In the genomic region with DNA sequence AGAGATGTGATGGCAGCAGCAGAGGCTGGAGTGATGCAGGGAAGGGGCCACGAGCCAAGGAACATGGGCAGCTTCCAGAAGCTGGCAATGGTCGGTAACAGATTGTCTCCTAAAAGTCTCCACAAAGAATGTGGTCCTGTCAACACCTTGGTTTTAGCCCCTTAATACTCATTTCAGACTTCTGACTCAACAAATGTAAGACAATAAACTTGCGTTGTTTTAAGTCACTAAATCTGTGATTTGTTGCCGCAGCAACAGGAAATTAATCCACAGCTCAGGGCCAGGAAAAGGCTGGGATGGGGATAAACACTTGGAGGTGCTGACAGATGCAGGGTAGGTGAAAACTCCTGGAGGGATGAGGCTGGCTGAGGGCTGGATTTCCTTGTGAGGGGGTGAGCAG, we compare ENCODE assay signal across 18 cellular contexts.
DNase-seq lines count a peak whose midpoint lies in the region; ATAC-seq, FAIRE-seq and TF ChIP-seq lines count a peak whose summit lies in the region.
"Had no signal": no experiment of that assay in that cellular context is flagged by ENCODE, and none has a peak within 500 bp of the region (broad histone marks: within the 10 kb centered on the region; RNA-seq: fewer than 3 reads in every experiment).

No MANE protein-coding gene starts in this region.

- no peak overlapping the region for H3K9ac ChIP-seq in HepG2 (ENCODE audit: insufficient read depth, low read depth, low read length)
- H3K9ac ChIP-seq: KMS-11, parathyroid adenoma had no signal

- in situ Hi-C loops in HepG2 (cut with HindIII; ENCODE audit: extremely low pct_ligation_motif_present, low pct_unique_long_range_greater_than_20kb), result no loop called here

- TF ChIP-seq POLR2A in right lobe of liver (IDR thresholded peaks at IDR 0.05), result no peak
- no peak for TF ChIP-seq POLR2A in HepG2 (IDR thresholded peaks at IDR 0.05; ENCODE audit: insufficient read depth in 1 of 2, low read depth in 2 of 2, low read length in 2 of 2)
- TF ChIP-seq POLR2A in gastroesophageal sphincter (IDR thresholded peaks at IDR 0.05), result no peak

- peaks cover 0 to 14% (median 5%) of the 10 kb centered on the region in 4 donors for H3K4me1 ChIP-seq in right lobe of liver
- peaks cover 44% of the 10 kb centered on the region for H3K4me1 ChIP-seq in HepG2 (ENCODE audit: insufficient read depth, low read length)
- peaks cover 0 to 57% (median 20%) of the 10 kb centered on the region in 3 donors for H3K4me1 ChIP-seq in gastroesophageal sphincter
- H3K4me1 ChIP-seq: parathyroid adenoma had no signal

- no peaks in the 10 kb centered on the region for H3K79me2 ChIP-seq in HepG2 (ENCODE audit: insufficient read depth, low read length)
- H3K79me2 ChIP-seq: parathyroid adenoma had no signal

- TF ChIP-seq CTCF in right lobe of liver (IDR thresholded peaks at IDR 0.05), result no peak
- TF ChIP-seq CTCF in HepG2 (CRISPR knock-in tag; IDR thresholded peaks at IDR 0.05), result no peak
- TF ChIP-seq CTCF in gastroesophageal sphincter (IDR thresholded peaks at IDR 0.05), result no peak
- no peak for TF ChIP-seq CTCF in glutamatergic neuron (IDR thresholded peaks at IDR 0.05; ENCODE audit: partially characterized antibody, unreplicated experiment)

- POLR2A ChIA-PET in HepG2 (lab: Yijun Ruan, JAX), result no interaction called here

- WGBS in right lobe of liver (ENCODE audit: insufficient coverage, low coverage, low lambda C conversion rate, missing lambda C conversion rate), result 36% methylated on average over 4 of the region's 4 CpGs
- whole genome bisulfite sequencing in HepG2 (ENCODE audit: low lambda C conversion rate), result 86% methylated on average over 4 of the region's 4 CpGs
- WGBS in gastroesophageal sphincter (ENCODE audit: low coverage in 1 of 2), 2 donors, result 21 to 52% methylated on average over 4 of the region's 4 CpGs

- H3K27ac Mint-ChIP-seq in activated naive CD8-positive, alpha-beta T cell treated with anti-CD3 and anti-CD28 coated beads for 36 hours, result peak overlapping the region; percentile 75
- H3K27ac Mint-ChIP-seq in glutamatergic neuron (ENCODE audit: unreplicated experiment), result no peak overlapping the region
- H3K27ac Mint-ChIP-seq: B cell had no signal

- peaks cover 84% of the 10 kb centered on the region for H3K36me3 Mint-ChIP-seq in activated naive CD8-positive, alpha-beta T cell treated with anti-CD3 and anti-CD28 coated beads for 36 hours
- peaks cover 30% of the 10 kb centered on the region for H3K36me3 Mint-ChIP-seq in glutamatergic neuron (ENCODE audit: unreplicated experiment)

- H3K9me3 ChIP-seq in right lobe of liver (no peaks in the 10 kb centered on the region), HepG2 (ENCODE audit: low read length) (peaks cover 10% of the 10 kb centered on the region), gastroesophageal sphincter (peaks cover 0 to 18% (median 0%) of the 10 kb centered on the region in 3 donors)

- DNase-seq in right lobe of liver, result no peak
- DNase-seq in HepG2 (ENCODE audit: low spot score), result no peak
- DNase-seq in activated naive CD8-positive, alpha-beta T cell treated with anti-CD3 and anti-CD28 coated beads for 36 hours, result no peak
- DNase-seq in epidermal melanocyte (ENCODE audit: insufficient read length, low spot score), result no peak
- no peak for DNase-seq in NCI-H187 treated with DMSO at 0.1 percent for 48 hours (lab: John Stamatoyannopoulos, UW)
- no peak for DNase-seq in midbrain (lab: John Stamatoyannopoulos, UW)
- no peak for DNase-seq in glutamatergic neuron
- DNase-seq: activated CD8-positive, alpha-beta memory T cell treated with anti-CD3 and anti-CD28 coated beads for 24 hours; amygdala; dorsolateral prefrontal cortex; NCI-H1694 treated with DMSO at 0.1 percent for 48 hours; NCI-H526 treated with DMSO at 0.1 percent for 48 hours had no signal

- CTCF ChIA-PET in HepG2 (lab: Yijun Ruan, JAX; ENCODE audit: low intra/inter-chr PET ratio, low total read pairs), result no interaction called here

- TF ChIP-seq EP300 in HepG2 (IDR thresholded peaks at IDR 0.05; ENCODE audit: low read depth in 2 of 2, low read length in 2 of 2) (no peak), HepG2 (CRISPR knock-in tag; IDR thresholded peaks at IDR 0.05; ENCODE audit: borderline replicate concordance) (no peak), gastroesophageal sphincter (IDR thresholded peaks at IDR 0.05) (no peak)

- FAIRE-seq in HepG2 (lab: Jason Lieb, UNC), result no peak
- FAIRE-seq: H1, keratinocyte had no signal

- no peak for TF ChIP-seq RAD21 in HepG2 (CRISPR knock-in tag; IDR thresholded peaks at IDR 0.05)

- H3K9me3 Mint-ChIP-seq in activated naive CD8-positive, alpha-beta T cell treated with anti-CD3 and anti-CD28 coated beads for 36 hours, result peaks cover 24% of the 10 kb centered on the region
- peaks cover 5% of the 10 kb centered on the region for H3K9me3 Mint-ChIP-seq in glutamatergic neuron (ENCODE audit: unreplicated experiment)

- H2AFZ ChIP-seq in HepG2 (ENCODE audit: low read length), result no peak overlapping the region
- H2AFZ ChIP-seq: parathyroid adenoma had no signal

- H3K36me3 ChIP-seq in right lobe of liver (no peaks in the 10 kb centered on the region), HepG2 (replicated peaks in 1 of 2; ENCODE audit: control insufficient read depth in 1 of 2, insufficient read depth in 2 of 2, low read length in 2 of 2) (peaks cover 2 to 5% of the 10 kb centered on the region in 2 experiments; a peak in 2 of 5 replicates), gastroesophageal sphincter (peaks cover 0 to 31% of the 10 kb centered on the region in 2 donors)

- BruUV-seq in HepG2 (replicated peaks; lab: Mats Ljungman, UMichigan), result no TSS peak

- H3K4me2 ChIP-seq in HepG2 (ENCODE audit: low read depth, low read length), result no peak overlapping the region
- H3K4me2 ChIP-seq: KMS-11 had no signal

- ATAC-seq in right lobe of liver (no peak), HepG2 (no peak), gastroesophageal sphincter (peak; percentile 50)

- no peaks in the 10 kb centered on the region for H4K20me1 ChIP-seq in HepG2 (ENCODE audit: insufficient read depth, low read length)

- no peak overlapping the region for H3K4me3 Mint-ChIP-seq in activated naive CD8-positive, alpha-beta T cell treated with anti-CD3 and anti-CD28 coated beads for 36 hours
- no peak overlapping the region for H3K4me3 Mint-ChIP-seq in glutamatergic neuron (ENCODE audit: unreplicated experiment)
- H3K4me3 Mint-ChIP-seq: B cell had no signal

- H3K27ac ChIP-seq in right lobe of liver (peak overlapping the region in 2 of 3 donors; percentile 15 to 66), HepG2 (ENCODE audit: extremely low read length, insufficient read depth, low read length) (no peak overlapping the region), gastroesophageal sphincter (peak overlapping the region; percentile 61 to 86 (median 78))
- H3K27ac ChIP-seq: KMS-11, parathyroid adenoma had no signal

- no peaks in the 10 kb centered on the region for H3K27me3 Mint-ChIP-seq in activated naive CD8-positive, alpha-beta T cell treated with anti-CD3 and anti-CD28 coated beads for 36 hours
- H3K27me3 Mint-ChIP-seq in glutamatergic neuron (ENCODE audit: unreplicated experiment), result no peaks in the 10 kb centered on the region
- H3K27me3 Mint-ChIP-seq: B cell had no signal

- H3K4me1 Mint-ChIP-seq in activated naive CD8-positive, alpha-beta T cell treated with anti-CD3 and anti-CD28 coated beads for 36 hours, result peaks cover 43% of the 10 kb centered on the region
- H3K4me1 Mint-ChIP-seq in glutamatergic neuron (ENCODE audit: low read depth, unreplicated experiment), result peaks cover 17% of the 10 kb centered on the region

- no peaks in the 10 kb centered on the region for H3K27me3 ChIP-seq in right lobe of liver
- H3K27me3 ChIP-seq in HepG2 (ENCODE audit: control insufficient read depth in 1 of 2, insufficient read depth in 2 of 2, low read length in 2 of 2), result no peaks in the 10 kb centered on the region
- no peaks in the 10 kb centered on the region for H3K27me3 ChIP-seq in gastroesophageal sphincter
- H3K27me3 ChIP-seq: dorsolateral prefrontal cortex had no signal

- intact Hi-C loops in right lobe of liver (cut with DNase I) (no loop called here), HepG2 (cut with micrococcal nuclease; ENCODE audit: unreplicated experiment) (loop anchor here (1.0 kb wide), 1 partner anchor 23 kb away; no protein-coding TSS in a partner anchor)

- H3K4me3 ChIP-seq in right lobe of liver, result no peak overlapping the region
- no peak overlapping the region for H3K4me3 ChIP-seq in HepG2 (replicated peaks in 1 of 3; ENCODE audit: insufficient read depth in 1 of 3, low read depth in 2 of 3, low read length in 3 of 3)
- H3K4me3 ChIP-seq in gastroesophageal sphincter, result no peak overlapping the region
- H3K4me3 ChIP-seq: dorsolateral prefrontal cortex had no signal

TF ChIP-seq in HepG2, 621 proteins besides CTCF, POLR2A, EP300 and RAD21 (continues in another document):
- TF ChIP-seq JUNB (CRISPR knock-in tag; IDR thresholded peaks at IDR 0.05; ENCODE audit: borderline replicate concordance) (no peak), ZNF264 (CRISPR knock-in tag; IDR thresholded peaks at IDR 0.05) (no peak), ZFP62 (CRISPR knock-in tag; IDR thresholded peaks at IDR 0.05) (no peak), ZNF883 (CRISPR knock-in tag; IDR thresholded peaks at IDR 0.05; ENCODE audit: not compliant biosample characterization) (no peak), ZNF121 (CRISPR knock-in tag; IDR thresholded peaks at IDR 0.05) (no peak), ESRRA (CRISPR knock-in tag; IDR thresholded peaks at IDR 0.05; ENCODE audit: low read depth) (no peak), ZKSCAN5 (CRISPR knock-in tag; IDR thresholded peaks at IDR 0.05) (no peak), DR1 (CRISPR knock-in tag; IDR thresholded peaks at IDR 0.05) (no peak), TP53 (CRISPR knock-in tag; conservative IDR thresholded peaks at IDR 0.05) (no peak), TMF1 (CRISPR knock-in tag; IDR thresholded peaks at IDR 0.05; ENCODE audit: low read depth) (no peak), NR2F6 (IDR thresholded peaks at IDR 0.05) (no peak), NR2F6 (CRISPR knock-in tag; IDR thresholded peaks at IDR 0.05) (no peak)
- TF ChIP-seq, protein P1, sequence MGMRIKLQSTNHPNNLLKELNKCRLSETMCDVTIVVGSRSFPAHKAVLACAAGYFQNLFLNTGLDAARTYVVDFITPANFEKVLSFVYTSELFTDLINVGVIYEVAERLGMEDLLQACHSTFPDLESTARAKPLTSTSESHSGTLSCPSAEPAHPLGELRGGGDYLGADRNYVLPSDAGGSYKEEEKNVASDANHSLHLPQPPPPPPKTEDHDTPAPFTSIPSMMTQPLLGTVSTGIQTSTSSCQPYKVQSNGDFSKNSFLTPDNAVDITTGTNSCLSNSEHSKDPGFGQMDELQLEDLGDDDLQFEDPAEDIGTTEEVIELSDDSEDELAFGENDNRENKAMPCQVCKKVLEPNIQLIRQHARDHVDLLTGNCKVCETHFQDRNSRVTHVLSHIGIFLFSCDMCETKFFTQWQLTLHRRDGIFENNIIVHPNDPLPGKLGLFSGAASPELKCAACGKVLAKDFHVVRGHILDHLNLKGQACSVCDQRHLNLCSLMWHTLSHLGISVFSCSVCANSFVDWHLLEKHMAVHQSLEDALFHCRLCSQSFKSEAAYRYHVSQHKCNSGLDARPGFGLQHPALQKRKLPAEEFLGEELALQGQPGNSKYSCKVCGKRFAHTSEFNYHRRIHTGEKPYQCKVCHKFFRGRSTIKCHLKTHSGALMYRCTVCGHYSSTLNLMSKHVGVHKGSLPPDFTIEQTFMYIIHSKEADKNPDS (CRISPR knock-in tag; IDR thresholded peaks at IDR 0.05), result no peak
